1 cellular context compared by ENCODE assay signal in genomic region chr6:89008763-89009374, GRCh38.
A peak's percentile ranks its signal among the peaks of the same experiment; 100 is the strongest.
TF ChIP-seq lines count a peak whose summit lies in the region.

No MANE protein-coding gene starts in this region.

TF ChIP-seq in K562, 482 proteins besides CTCF, POLR2A, EP300 and RAD21 (continued from another document and continues in another):
- TF ChIP-seq POU5F1 (IDR thresholded peaks at IDR 0.05; ENCODE audit: borderline replicate concordance, low read depth, low read length, partially characterized antibody) (no peak), SETDB1 (IDR thresholded peaks at IDR 0.05; ENCODE audit: low read length) (no peak), HDAC3 (IDR thresholded peaks at IDR 0.05; ENCODE audit: borderline replicate concordance, partially characterized antibody) (no peak), ZNF143 (CRISPR knock-in tag; IDR thresholded peaks at IDR 0.05) (no peak), FOS (IDR thresholded peaks at IDR 0.05; ENCODE audit: extremely low read depth, insufficient read length) (no peak), TEAD1 (CRISPR knock-in tag; IDR thresholded peaks at IDR 0.05) (peak in 1 of 2 experiments; percentile 84; a peak in 2 of 4 replicates), HSF4 (CRISPR knock-in tag; IDR thresholded peaks at IDR 0.05; ENCODE audit: borderline replicate concordance) (peak; percentile 24; the same call in 1 of the 2 replicates), PCBP2 (IDR thresholded peaks at IDR 0.05; ENCODE audit: low read depth, low read length, poor library complexity, severe bottlenecking) (no peak), SMARCA5 (IDR thresholded peaks at IDR 0.05) (no peak), HDAC8 (tag; IDR thresholded peaks at IDR 0.05) (peak; percentile 90), GTF2A2 (tag; IDR thresholded peaks at IDR 0.05) (peak; percentile 92), ZNF449 (CRISPR knock-in tag; IDR thresholded peaks at IDR 0.05) (peak; percentile 89), RREB1 (CRISPR knock-in tag; IDR thresholded peaks at IDR 0.05) (peak; percentile 83; the same call in 1 of the 2 replicates), ZC3H8 (IDR thresholded peaks at IDR 0.05) (no peak), ZBTB11 (CRISPR knock-in tag; IDR thresholded peaks at IDR 0.05) (no peak; a peak in 1 of 6 replicates), ZNF41 (CRISPR knock-in tag; conservative IDR thresholded peaks at IDR 0.05) (peak; percentile 73; the same call in 1 of the 2 replicates), ZNF232 (CRISPR knock-in tag; IDR thresholded peaks at IDR 0.05) (no peak), ZNF75A (CRISPR knock-in tag; IDR thresholded peaks at IDR 0.05) (0 out of 2 replicates have a peak, but pooled peaks have one; percentile 33), CTBP1 (IDR thresholded peaks at IDR 0.05; ENCODE audit: borderline replicate concordance) (no peak), ZBED1 (IDR thresholded peaks at IDR 0.05) (no peak), CBX5 (IDR thresholded peaks at IDR 0.05; ENCODE audit: borderline replicate concordance, low read depth) (no peak), RAD51 (IDR thresholded peaks at IDR 0.05; ENCODE audit: borderline replicate concordance, low read depth) (no peak), DDX20 (tag; IDR thresholded peaks at IDR 0.05; ENCODE audit: low read depth) (peak; percentile 91), CCAR2 (IDR thresholded peaks at IDR 0.05; ENCODE audit: low read depth, low read length) (no peak), LCOR (CRISPR knock-in tag; IDR thresholded peaks at IDR 0.05) (no peak), ZNF121 (CRISPR knock-in tag; conservative IDR thresholded peaks at IDR 0.05) (no peak), NFIX (CRISPR knock-in tag; IDR thresholded peaks at IDR 0.05; ENCODE audit: low read depth) (peak; percentile 14; the same call in 1 of the 2 replicates)
- TF ChIP-seq, protein P1, sequence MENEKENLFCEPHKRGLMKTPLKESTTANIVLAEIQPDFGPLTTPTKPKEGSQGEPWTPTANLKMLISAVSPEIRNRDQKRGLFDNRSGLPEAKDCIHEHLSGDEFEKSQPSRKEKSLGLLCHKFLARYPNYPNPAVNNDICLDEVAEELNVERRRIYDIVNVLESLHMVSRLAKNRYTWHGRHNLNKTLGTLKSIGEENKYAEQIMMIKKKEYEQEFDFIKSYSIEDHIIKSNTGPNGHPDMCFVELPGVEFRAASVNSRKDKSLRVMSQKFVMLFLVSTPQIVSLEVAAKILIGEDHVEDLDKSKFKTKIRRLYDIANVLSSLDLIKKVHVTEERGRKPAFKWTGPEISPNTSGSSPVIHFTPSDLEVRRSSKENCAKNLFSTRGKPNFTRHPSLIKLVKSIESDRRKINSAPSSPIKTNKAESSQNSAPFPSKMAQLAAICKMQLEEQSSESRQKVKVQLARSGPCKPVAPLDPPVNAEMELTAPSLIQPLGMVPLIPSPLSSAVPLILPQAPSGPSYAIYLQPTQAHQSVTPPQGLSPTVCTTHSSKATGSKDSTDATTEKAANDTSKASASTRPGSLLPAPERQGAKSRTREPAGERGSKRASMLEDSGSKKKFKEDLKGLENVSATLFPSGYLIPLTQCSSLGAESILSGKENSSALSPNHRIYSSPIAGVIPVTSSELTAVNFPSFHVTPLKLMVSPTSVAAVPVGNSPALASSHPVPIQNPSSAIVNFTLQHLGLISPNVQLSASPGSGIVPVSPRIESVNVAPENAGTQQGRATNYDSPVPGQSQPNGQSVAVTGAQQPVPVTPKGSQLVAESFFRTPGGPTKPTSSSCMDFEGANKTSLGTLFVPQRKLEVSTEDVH (IDR thresholded peaks at IDR 0.05; ENCODE audit: low read depth, partially characterized antibody) = no peak
- TF ChIP-seq, protein P2, sequence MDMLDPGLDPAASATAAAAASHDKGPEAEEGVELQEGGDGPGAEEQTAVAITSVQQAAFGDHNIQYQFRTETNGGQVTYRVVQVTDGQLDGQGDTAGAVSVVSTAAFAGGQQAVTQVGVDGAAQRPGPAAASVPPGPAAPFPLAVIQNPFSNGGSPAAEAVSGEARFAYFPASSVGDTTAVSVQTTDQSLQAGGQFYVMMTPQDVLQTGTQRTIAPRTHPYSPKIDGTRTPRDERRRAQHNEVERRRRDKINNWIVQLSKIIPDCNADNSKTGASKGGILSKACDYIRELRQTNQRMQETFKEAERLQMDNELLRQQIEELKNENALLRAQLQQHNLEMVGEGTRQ (CRISPR knock-in tag; IDR thresholded peaks at IDR 0.05) = no peak
- TF ChIP-seq, protein P3, sequence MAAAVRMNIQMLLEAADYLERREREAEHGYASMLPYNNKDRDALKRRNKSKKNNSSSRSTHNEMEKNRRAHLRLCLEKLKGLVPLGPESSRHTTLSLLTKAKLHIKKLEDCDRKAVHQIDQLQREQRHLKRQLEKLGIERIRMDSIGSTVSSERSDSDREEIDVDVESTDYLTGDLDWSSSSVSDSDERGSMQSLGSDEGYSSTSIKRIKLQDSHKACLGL (CRISPR knock-in tag; IDR thresholded peaks at IDR 0.05; ENCODE audit: borderline replicate concordance, poor library complexity, severe bottlenecking) = no peak
- TF ChIP-seq, protein P4, sequence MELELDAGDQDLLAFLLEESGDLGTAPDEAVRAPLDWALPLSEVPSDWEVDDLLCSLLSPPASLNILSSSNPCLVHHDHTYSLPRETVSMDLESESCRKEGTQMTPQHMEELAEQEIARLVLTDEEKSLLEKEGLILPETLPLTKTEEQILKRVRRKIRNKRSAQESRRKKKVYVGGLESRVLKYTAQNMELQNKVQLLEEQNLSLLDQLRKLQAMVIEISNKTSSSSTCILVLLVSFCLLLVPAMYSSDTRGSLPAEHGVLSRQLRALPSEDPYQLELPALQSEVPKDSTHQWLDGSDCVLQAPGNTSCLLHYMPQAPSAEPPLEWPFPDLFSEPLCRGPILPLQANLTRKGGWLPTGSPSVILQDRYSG (tag; conservative IDR thresholded peaks at IDR 0.05; ENCODE audit: low read depth) = peak; percentile 98
- TF ChIP-seq, protein P5, sequence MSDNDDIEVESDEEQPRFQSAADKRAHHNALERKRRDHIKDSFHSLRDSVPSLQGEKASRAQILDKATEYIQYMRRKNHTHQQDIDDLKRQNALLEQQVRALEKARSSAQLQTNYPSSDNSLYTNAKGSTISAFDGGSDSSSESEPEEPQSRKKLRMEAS (CRISPR knock-in tag; IDR thresholded peaks at IDR 0.05) = no peak
